ENCODE assay signal across 10 cellular contexts in the genomic region with DNA sequence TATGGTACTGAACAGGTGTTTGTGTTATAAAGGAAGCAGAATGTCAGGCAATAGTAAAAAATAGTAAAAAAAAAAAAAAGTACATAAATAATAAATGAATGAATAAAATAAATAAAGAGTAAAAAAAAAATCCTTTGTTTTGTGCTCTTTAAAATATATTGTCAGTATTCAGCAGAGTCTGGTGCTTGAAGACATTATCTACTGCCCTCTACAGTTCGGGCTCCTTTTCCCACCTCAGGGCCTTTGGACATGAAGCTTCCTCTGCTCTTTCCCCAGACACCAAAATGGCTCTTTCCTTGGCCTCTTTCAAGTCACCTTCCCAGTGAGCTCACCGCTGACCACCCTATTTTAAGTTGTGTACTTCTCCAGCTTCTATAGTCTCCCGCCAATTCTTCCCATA.
A peak's percentile ranks its signal among the peaks of the same experiment; 100 is the strongest.
DNase-seq lines count a peak whose midpoint lies in the region; ATAC-seq, FAIRE-seq and TF ChIP-seq lines count a peak whose summit lies in the region.
"Had no signal": no experiment of that assay in that cellular context is flagged by ENCODE, and none has a peak within 500 bp of the region (broad histone marks: within the 10 kb centered on the region; RNA-seq: fewer than 3 reads in every experiment).

No MANE protein-coding gene starts in this region.

- H3K4me1 ChIP-seq in cardiac muscle cell (ENCODE audit: low read depth) (no peaks in the 10 kb centered on the region), PC-9 (replicated peaks; ENCODE audit: insufficient read depth) (no peaks in the 10 kb centered on the region), fibroblast of lung (ENCODE audit: control insufficient read depth, extremely low read depth, insufficient read depth, low read length) (peaks cover 6% of the 10 kb centered on the region)

- intact Hi-C loops in Right ventricle myocardium inferior (cut with DNase I) (loop anchor here (5.0 kb wide), 1 partner anchor 240 kb away; no protein-coding TSS in a partner anchor), PC-9 (cut with micrococcal nuclease; ENCODE audit: unreplicated experiment) (no loop called here)

- H3K27me3 ChIP-seq in cardiac muscle cell (no peaks in the 10 kb centered on the region), PC-9 (ENCODE audit: insufficient read depth, low read depth) (peaks cover 5% of the 10 kb centered on the region; the same call in 1 of the 2 replicates), fibroblast of lung (ENCODE audit: control insufficient read depth, insufficient read depth, low read length) (no peaks in the 10 kb centered on the region)

- no peaks in the 10 kb centered on the region for H4K20me1 ChIP-seq in PC-9 (ENCODE audit: insufficient read depth)
- no peaks in the 10 kb centered on the region for H4K20me1 ChIP-seq in fibroblast of lung (ENCODE audit: control insufficient read depth, extremely low read depth, insufficient read depth, low read length)

- FAIRE-seq in urothelium cell line (lab: Jason Lieb, UNC): no peak

- POLR2A ChIA-PET in PC-9 (lab: Charles Lee; ENCODE audit: unreplicated experiment): no interaction called here

- H3F3A ChIP-seq in PC-9 (ENCODE audit: insufficient read depth, low read depth): no peaks in the 10 kb centered on the region

- H3K36me3 ChIP-seq in cardiac muscle cell: no peaks in the 10 kb centered on the region
- H3K36me3 ChIP-seq in PC-9 (ENCODE audit: low read depth): no peaks in the 10 kb centered on the region
- no peaks in the 10 kb centered on the region for H3K36me3 ChIP-seq in fibroblast of lung (ENCODE audit: control insufficient read depth, insufficient read depth, low read length)

- DNase-seq in cardiac muscle cell (ENCODE audit: low read depth in 1 of 2, low spot score in 1 of 2) (peak in 1 of 2 donors; percentile 54), Right ventricle myocardium inferior (ENCODE audit: missing footprints) (no peak), PC-9 (no peak), fibroblast of lung (ENCODE audit: low read depth in 2 of 2) (peak in 1 of 2 donors; percentile 52), urothelium cell line (ENCODE audit: low spot score) (peak; percentile 8), T1000 (lab: John Stamatoyannopoulos, UW) (no peak)
- DNase-seq: CD4-positive, alpha-beta T cell had no signal

- no TSS peak for BruUV-seq in PC-9 (replicated peaks; lab: Mats Ljungman, UMichigan)

- H3K9me3 ChIP-seq in cardiac muscle cell (ENCODE audit: low read depth): no peaks in the 10 kb centered on the region
- no peaks in the 10 kb centered on the region for H3K9me3 ChIP-seq in PC-9 (ENCODE audit: insufficient read depth, low read depth)
- H3K9me3 ChIP-seq in fibroblast of lung (ENCODE audit: control insufficient read depth, insufficient read depth, low read depth, low read length): no peaks in the 10 kb centered on the region

- H3K9ac ChIP-seq in fibroblast of lung (ENCODE audit: insufficient read depth, low read length): no peak overlapping the region

- peak; percentile 40 for TF ChIP-seq CTCF in cardiac muscle cell (IDR thresholded peaks at IDR 0.05; ENCODE audit: low read depth, low read length)
- TF ChIP-seq CTCF in PC-9 (conservative IDR thresholded peaks at IDR 0.05): peak; percentile 27; the same call in 1 of the 2 replicates
- peak; percentile 38 to 44 for TF ChIP-seq CTCF in fibroblast of lung (conservative IDR thresholded peaks at IDR 0.05 in 1 of 2, IDR thresholded peaks at IDR 0.05 in 1 of 2; ENCODE audit: low read depth in 1 of 2, low read length in 2 of 2)

- CTCF ChIA-PET in PC-9 (lab: Charles Lee): interaction anchor here (0.6 to 0.7 kb wide), 2 partner anchors 84 to 182 kb away, joined by 3 to 5 read pairs; no protein-coding TSS in a partner anchor

- H2AFZ ChIP-seq in PC-9 (no peak overlapping the region), fibroblast of lung (ENCODE audit: low read length) (no peak overlapping the region)

- H3K4me3 ChIP-seq in cardiac muscle cell (no peak overlapping the region), PC-9 (no peak overlapping the region), fibroblast of lung (replicated peaks in 1 of 4; ENCODE audit: control extremely low read depth in 1 of 4, insufficient read depth in 1 of 4, low read depth in 3 of 4, low read length in 4 of 4) (no peak overlapping the region)
- H3K4me3 ChIP-seq: coronary artery had no signal

- H3K4me2 ChIP-seq in PC-9 (no peak overlapping the region), fibroblast of lung (ENCODE audit: extremely low read depth, insufficient read depth, low read length) (no peak overlapping the region)

- H3K9me2 ChIP-seq in PC-9 (ENCODE audit: insufficient read depth): no peaks in the 10 kb centered on the region

- ATAC-seq in Right ventricle myocardium inferior: no peak
- no peak for ATAC-seq in GM18873 (IDR thresholded peaks at IDR 0.05; ENCODE audit: low FRiP score, unreplicated experiment)
- ATAC-seq in HG02852 (IDR thresholded peaks at IDR 0.05; ENCODE audit: unreplicated experiment): no peak

- H3K79me2 ChIP-seq in PC-9 (ENCODE audit: low read depth) (no peaks in the 10 kb centered on the region), fibroblast of lung (ENCODE audit: control insufficient read depth, insufficient read depth, low read length) (no peaks in the 10 kb centered on the region)

- H3K27ac ChIP-seq in cardiac muscle cell: no peak overlapping the region
- no peak overlapping the region for H3K27ac ChIP-seq in PC-9
- H3K27ac ChIP-seq in fibroblast of lung (ENCODE audit: insufficient read depth, low read length): no peak overlapping the region
- H3K27ac ChIP-seq: coronary artery had no signal
